8 cellular contexts compared by ENCODE assay signal in the genomic region with DNA sequence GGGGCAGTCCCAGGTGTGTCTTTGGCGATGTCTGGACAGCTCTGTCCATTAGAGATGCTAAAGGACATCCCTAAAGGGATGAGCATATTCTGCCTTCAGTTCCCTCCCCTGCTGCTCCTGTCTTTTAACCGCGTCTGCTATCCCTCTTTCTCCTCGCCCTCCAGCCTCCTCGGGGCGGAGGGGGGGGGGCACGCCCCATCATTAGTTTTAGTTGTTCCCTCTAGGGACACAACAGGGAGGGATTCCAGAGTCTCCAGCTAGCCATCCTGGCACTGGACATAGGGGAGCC. TPM values are rescaled to one million over a fixed set of nuclear protein-coding genes. Genes with fewer than 3 reads are reported as not detected.
DNase-seq lines count a peak whose midpoint lies in the region; ATAC-seq and TF ChIP-seq lines count a peak whose summit lies in the region.

No MANE protein-coding gene starts in this region.

- no peaks in the 10 kb centered on the region for H3K27me3 Mint-ChIP-seq in naive thymus-derived CD8-positive, alpha-beta T cell

- no peaks in the 10 kb centered on the region for H3K36me3 ChIP-seq in KMS-11 (ENCODE audit: insufficient read depth)
- no peaks in the 10 kb centered on the region for H3K36me3 ChIP-seq in colonic mucosa

- peaks cover 13 to 28% (median 24%) of the 10 kb centered on the region in 4 donors for H3K4me1 Mint-ChIP-seq in naive thymus-derived CD8-positive, alpha-beta T cell

- H3K36me3 Mint-ChIP-seq in naive thymus-derived CD8-positive, alpha-beta T cell, result peaks cover 27 to 32% (median 27%) of the 10 kb centered on the region in 3 donors

- peak overlapping the region; percentile 36; the same call in 1 of the 2 replicates for H3K4me2 ChIP-seq in KMS-11

- peak in 1 of 2 donors; percentile 1 for ATAC-seq in naive thymus-derived CD8-positive, alpha-beta T cell
- ATAC-seq in HG03135 (IDR thresholded peaks at IDR 0.05; ENCODE audit: unreplicated experiment), result no peak

- CTCF ChIA-PET in AG04450 (lab: Charles Lee), result interaction anchor here (1.6 kb wide), 1 partner anchor 13 kb away, joined by 4 read pairs; no protein-coding TSS in a partner anchor

- peak overlapping the region; percentile 78; the same call in 1 of the 2 replicates for H2AFZ ChIP-seq in KMS-11 (ENCODE audit: low read depth)

- H3K9me3 ChIP-seq in AG04450 (ENCODE audit: control insufficient read depth, insufficient read depth, low read length), result no peaks in the 10 kb centered on the region
- no peaks in the 10 kb centered on the region for H3K9me3 ChIP-seq in colonic mucosa

- H3K27me3 ChIP-seq in AG04450 (ENCODE audit: control insufficient read depth, insufficient read depth, low read length), result no peaks in the 10 kb centered on the region
- H3K27me3 ChIP-seq in KMS-11 (ENCODE audit: insufficient read depth, low read depth), result no peaks in the 10 kb centered on the region
- H3K27me3 ChIP-seq in colonic mucosa, result no peaks in the 10 kb centered on the region

- peak overlapping the region; percentile 87 for H3K9ac ChIP-seq in KMS-11
- H3K9ac ChIP-seq in colonic mucosa (ENCODE audit: low read depth in 2 of 2, low read length in 2 of 2), result peak overlapping the region; percentile 57 to 72

- intact Hi-C loops in colonic mucosa (cut with DNase I), result no loop called here

- peak overlapping the region; percentile 85 to 98 (median 94) for H3K4me3 Mint-ChIP-seq in naive thymus-derived CD8-positive, alpha-beta T cell

- DNase-seq in AG04450 (ENCODE audit: low read depth, low spot score) (no peak), colonic mucosa (no peak), NCI-H2227 treated with DMSO at 0.1 percent for 48 hours (lab: John Stamatoyannopoulos, UW) (no peak), cerebellar nuclear complex (lab: John Stamatoyannopoulos, UW) (no peak), occipital lobe (lab: John Stamatoyannopoulos, UW) (no peak)
- no peak for DNase-seq in naive thymus-derived CD8-positive, alpha-beta T cell

- H3K4me1 ChIP-seq in KMS-11 (ENCODE audit: low read depth, poor library complexity, severe bottlenecking), result peaks cover 4% of the 10 kb centered on the region
- no peaks in the 10 kb centered on the region for H3K4me1 ChIP-seq in colonic mucosa

- H3K79me2 ChIP-seq in KMS-11 (ENCODE audit: insufficient read depth, low read depth), result no peaks in the 10 kb centered on the region; the same call in 1 of the 2 replicates

- H3K27ac ChIP-seq in AG04450 (ENCODE audit: low read depth, low read length) (no peak overlapping the region), KMS-11 (peak overlapping the region; percentile 84), colonic mucosa (peak overlapping the region; percentile 72)

- no peaks in the 10 kb centered on the region for H4K20me1 ChIP-seq in KMS-11 (ENCODE audit: insufficient read depth)

- peak overlapping the region; percentile 84 to 99 (median 98) for H3K27ac Mint-ChIP-seq in naive thymus-derived CD8-positive, alpha-beta T cell

- peak overlapping the region; percentile 86 for H3K4me3 ChIP-seq in AG04450 (ENCODE audit: low read depth, low read length)
- no peak overlapping the region for H3K4me3 ChIP-seq in KMS-11 (IDR thresholded peaks at IDR 0.05; ENCODE audit: insufficient read depth, low read depth, low read length)
- peak overlapping the region; percentile 64 for H3K4me3 ChIP-seq in colonic mucosa

- H3K9me3 Mint-ChIP-seq in naive thymus-derived CD8-positive, alpha-beta T cell, result peaks cover 0 to 14% (median 0%) of the 10 kb centered on the region in 9 donors

- POLR2A ChIA-PET in AG04450 (lab: Yijun Ruan, JAX), result no interaction called here
- POLR2A ChIA-PET in naive thymus-derived CD8-positive, alpha-beta T cell (lab: Charles Lee), result interaction anchor here (0.6 to 2.9 kb wide), 5 partner anchors 7 to 1199 kb away, joined by 3 to 29 read pairs (median 5); no protein-coding TSS in a partner anchor

- TF ChIP-seq CTCF in AG04450 (IDR thresholded peaks at IDR 0.05; ENCODE audit: low read depth, low read length) (no peak), KMS-11 (conservative IDR thresholded peaks at IDR 0.05; ENCODE audit: low read depth, low read length) (no peak), colonic mucosa (IDR thresholded peaks at IDR 0.05) (no peak)

RNA-seq across cellular contexts. Expression of gene MSL3, which starts 1.1 kb away (rescaled TPM):
- 27.3 and 32.4 TPM in 2 replicates for polyA plus RNA-seq in AG04450 (2011; rRNA removed)
- 17.4 and 19.7 TPM in 2 replicates for polyA minus RNA-seq in AG04450 (2011; rRNA and poly(A)+ RNA removed)
- total RNA-seq in colonic mucosa (10 to 100 TPM; 15.3 to 16.5 TPM), occipital lobe (30.6 TPM)
- 100 to 1,000 TPM; 175 to 184 TPM for total RNA-seq in naive thymus-derived CD8-positive, alpha-beta T cell
- polyA plus RNA-seq in naive thymus-derived CD8-positive, alpha-beta T cell, result 100 to 1,000 TPM in 1 of 3 donors, 10 to 100 TPM in 2; 88.1 to 113 (median 92.5) TPM
